Comparison of ENCODE assay signal across 17 cellular contexts in the genomic region with DNA sequence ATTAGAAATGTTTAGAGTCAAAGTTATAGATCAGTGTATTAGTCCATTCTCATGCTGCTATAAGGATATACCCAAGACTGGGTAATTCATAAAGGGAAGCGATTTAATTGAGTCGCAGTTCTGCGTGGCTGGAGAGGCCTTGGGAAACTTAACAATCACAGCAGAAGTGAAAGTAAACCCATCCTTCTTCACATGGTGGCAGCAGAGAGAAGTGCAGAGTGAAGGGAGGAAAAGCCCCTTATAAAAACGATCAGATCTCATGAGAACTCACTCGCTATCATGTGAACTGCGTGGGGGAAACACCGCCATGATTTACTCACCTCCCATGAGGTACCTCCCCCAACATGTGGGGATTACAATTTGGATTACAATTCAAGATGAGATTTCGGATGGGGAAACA.
DNase-seq lines count a peak whose midpoint lies in the region; ATAC-seq and TF ChIP-seq lines count a peak whose summit lies in the region.
"Had no signal": no experiment of that assay in that cellular context is flagged by ENCODE, and none has a peak within 500 bp of the region (broad histone marks: within the 10 kb centered on the region; RNA-seq: fewer than 3 reads in every experiment).

No MANE protein-coding gene starts in this region.

- H3K36me3 ChIP-seq in RWPE2 (ENCODE audit: low read depth): no peaks in the 10 kb centered on the region
- H3K36me3 ChIP-seq in CD8-positive, alpha-beta T cell (ENCODE audit: insufficient read depth, low read length): no peaks in the 10 kb centered on the region
- H3K36me3 ChIP-seq: gastroesophageal sphincter, HAP-1 had no signal

- ATAC-seq in RWPE2 (ENCODE audit: low read depth) (no peak), GM21528 (IDR thresholded peaks at IDR 0.05; ENCODE audit: low FRiP score, unreplicated experiment) (no peak)
- ATAC-seq in CD8-positive, alpha-beta T cell: no peak
- ATAC-seq: gastroesophageal sphincter, left ventricle myocardium superior had no signal

- H3K27me3 Mint-ChIP-seq in immature natural killer cell (ENCODE audit: low read depth in 3 of 3): peaks cover 0 to 2% (median 0%) of the 10 kb centered on the region in 3 donors
- H3K27me3 Mint-ChIP-seq in CD8-positive, alpha-beta T cell (ENCODE audit: low read depth): no peaks in the 10 kb centered on the region
- H3K27me3 Mint-ChIP-seq: activated naive CD8-positive, alpha-beta T cell treated with anti-CD3 and anti-CD28 coated beads, Interleukin-2, amount 10 ng/mL, durations not matched to agents 7 days and 5 days had no signal

- H3K9me3 ChIP-seq in AG04450 (ENCODE audit: control insufficient read depth, insufficient read depth, low read length) (no peaks in the 10 kb centered on the region), RWPE2 (ENCODE audit: severe bottlenecking) (no peaks in the 10 kb centered on the region)
- H3K9me3 ChIP-seq in CD8-positive, alpha-beta T cell (ENCODE audit: low read length): no peaks in the 10 kb centered on the region

- POLR2A ChIA-PET in AG04450 (lab: Yijun Ruan, JAX): no interaction called here
- POLR2A ChIA-PET in CD8-positive, alpha-beta T cell (lab: Charles Lee): no interaction called here

- H3K27ac ChIP-seq in AG04450 (ENCODE audit: low read depth, low read length) (no peak overlapping the region), RWPE2 (ENCODE audit: poor library complexity, severe bottlenecking) (no peak overlapping the region)
- no peak overlapping the region for H3K27ac ChIP-seq in CD8-positive, alpha-beta T cell (ENCODE audit: low read depth, low read length)
- H3K27ac ChIP-seq: coronary artery, gastroesophageal sphincter, RWPE1 had no signal

- no peaks in the 10 kb centered on the region for H3K4me1 ChIP-seq in RWPE2 (ENCODE audit: insufficient read depth, poor library complexity, severe bottlenecking)
- no peaks in the 10 kb centered on the region for H3K4me1 ChIP-seq in CD8-positive, alpha-beta T cell (ENCODE audit: insufficient read depth, low read length)
- H3K4me1 ChIP-seq: gastroesophageal sphincter, HAP-1 had no signal

- TF ChIP-seq CTCF in AG04450 (IDR thresholded peaks at IDR 0.05; ENCODE audit: low read depth, low read length): peak; percentile 26
- TF ChIP-seq CTCF in LNCaP clone FGC (IDR thresholded peaks at IDR 0.05; ENCODE audit: control insufficient read depth, extremely low read depth, insufficient read depth): peak; percentile 43
- TF ChIP-seq CTCF in RWPE2 (IDR thresholded peaks at IDR 0.05; ENCODE audit: poor library complexity, severe bottlenecking): peak; percentile 35
- TF ChIP-seq CTCF in foreskin fibroblast (IDR thresholded peaks at IDR 0.05; ENCODE audit: low read depth, low read length): peak; percentile 12
- TF ChIP-seq CTCF in CD8-positive, alpha-beta T cell (IDR thresholded peaks at IDR 0.05): no peak

- no peak overlapping the region for H3K4me3 ChIP-seq in AG04450 (ENCODE audit: low read depth, low read length)
- no peak overlapping the region for H3K4me3 ChIP-seq in LNCaP clone FGC (ENCODE audit: low read depth, low read length)
- H3K4me3 ChIP-seq in RWPE2 (ENCODE audit: severe bottlenecking): no peak overlapping the region
- no peak overlapping the region for H3K4me3 ChIP-seq in foreskin fibroblast (ENCODE audit: low read depth in 1 of 2, low read length in 2 of 2)
- H3K4me3 ChIP-seq in CD8-positive, alpha-beta T cell (ENCODE audit: low read depth, low read length): no peak overlapping the region
- H3K4me3 ChIP-seq: coronary artery, gastroesophageal sphincter, HAP-1 had no signal

- no peaks in the 10 kb centered on the region for H3K36me3 Mint-ChIP-seq in immature natural killer cell
- no peaks in the 10 kb centered on the region for H3K36me3 Mint-ChIP-seq in CD8-positive, alpha-beta T cell
- H3K36me3 Mint-ChIP-seq: activated naive CD8-positive, alpha-beta T cell treated with anti-CD3 and anti-CD28 coated beads, Interleukin-2, amount 10 ng/mL, durations not matched to agents 7 days and 5 days; CD14-positive monocyte had no signal

- peaks cover 3 to 35% (median 9%) of the 10 kb centered on the region in 6 donors for H3K9me3 Mint-ChIP-seq in immature natural killer cell
- peaks cover 1% of the 10 kb centered on the region for H3K9me3 Mint-ChIP-seq in CD8-positive, alpha-beta T cell

- no peaks in the 10 kb centered on the region for H3K4me1 Mint-ChIP-seq in immature natural killer cell
- no peaks in the 10 kb centered on the region for H3K4me1 Mint-ChIP-seq in CD8-positive, alpha-beta T cell (ENCODE audit: low read depth)
- H3K4me1 Mint-ChIP-seq: activated naive CD8-positive, alpha-beta T cell treated with anti-CD3 and anti-CD28 coated beads, Interleukin-2, amount 10 ng/mL, durations not matched to agents 7 days and 5 days; CD14-positive monocyte had no signal

- no peak overlapping the region for H3K27ac Mint-ChIP-seq in immature natural killer cell
- H3K27ac Mint-ChIP-seq in CD8-positive, alpha-beta T cell: no peak overlapping the region
- H3K27ac Mint-ChIP-seq: activated naive CD8-positive, alpha-beta T cell treated with anti-CD3 and anti-CD28 coated beads, Interleukin-2, amount 10 ng/mL, durations not matched to agents 7 days and 5 days; CD14-positive monocyte had no signal

- no peak overlapping the region for H3K4me3 Mint-ChIP-seq in immature natural killer cell
- no peak overlapping the region for H3K4me3 Mint-ChIP-seq in CD8-positive, alpha-beta T cell
- H3K4me3 Mint-ChIP-seq: activated naive CD8-positive, alpha-beta T cell treated with anti-CD3 and anti-CD28 coated beads, Interleukin-2, amount 10 ng/mL, durations not matched to agents 7 days and 5 days; CD14-positive monocyte had no signal

- CTCF ChIA-PET in AG04450 (lab: Charles Lee): no interaction called here
- CTCF ChIA-PET in CD8-positive, alpha-beta T cell (lab: Charles Lee): no interaction called here

- no peak for DNase-seq in AG04450 (ENCODE audit: low read depth, low spot score)
- no peak for DNase-seq in LNCaP clone FGC (ENCODE audit: low read depth)
- no peak for DNase-seq in RWPE2 (ENCODE audit: low spot score)
- peak in 1 of 2 donors; percentile 23 for DNase-seq in foreskin fibroblast
- no peak for DNase-seq in GM19240 (ENCODE audit: insufficient read length, low spot score)
- DNase-seq in immature natural killer cell: no peak
- DNase-seq in CD8-positive, alpha-beta T cell: no peak
- DNase-seq: activated naive CD8-positive, alpha-beta T cell treated with anti-CD3 and anti-CD28 coated beads, Interleukin-2, amount 10 ng/mL, durations not matched to agents 7 days and 5 days; left ventricle myocardium superior; NCI-H187 treated with DMSO at 0.1 percent for 48 hours; occipital lobe had no signal

- H3K27me3 ChIP-seq in AG04450 (ENCODE audit: control insufficient read depth, insufficient read depth, low read length): no peaks in the 10 kb centered on the region
- no peaks in the 10 kb centered on the region for H3K27me3 ChIP-seq in RWPE2 (ENCODE audit: insufficient read depth, poor library complexity, severe bottlenecking)
- no peaks in the 10 kb centered on the region for H3K27me3 ChIP-seq in CD8-positive, alpha-beta T cell (ENCODE audit: insufficient read depth, low read length)
- H3K27me3 ChIP-seq: gastroesophageal sphincter had no signal

- intact Hi-C loops in CD8-positive, alpha-beta T cell (cut with DNase I, micrococcal nuclease): no loop called here
